In genomic region chrX:134025986-134026731, GRCh38 we compare ENCODE assay signal across 13 cellular contexts. TPM values are rescaled to one million over a fixed set of nuclear protein-coding genes. Genes with fewer than 3 reads are reported as not detected.
DNase-seq lines count a peak whose midpoint lies in the region; ATAC-seq and TF ChIP-seq lines count a peak whose summit lies in the region.
"Had no signal": no experiment of that assay in that cellular context is flagged by ENCODE, and none has a peak within 500 bp of the region (broad histone marks: within the 10 kb centered on the region; RNA-seq: fewer than 3 reads in every experiment).

No MANE protein-coding gene starts in this region.

- H3K4me1 Mint-ChIP-seq in activated CD8-positive, alpha-beta T cell treated with anti-CD3 and anti-CD28 coated beads for 36 hours (ENCODE audit: low read depth), result peaks cover 4% of the 10 kb centered on the region
- peaks cover 8% of the 10 kb centered on the region for H3K4me1 Mint-ChIP-seq in activated CD8-positive, alpha-beta T cell treated with anti-CD3 and anti-CD28 coated beads, Interleukin-2, amount 10 ng/mL, durations not matched to agents 7 days and 5 days (ENCODE audit: low read depth)
- peaks cover 0 to 2% (median 0%) of the 10 kb centered on the region in 3 donors for H3K4me1 Mint-ChIP-seq in CD8-positive, alpha-beta memory T cell

- peaks cover 4% of the 10 kb centered on the region for H3K4me1 ChIP-seq in iPS-18a (ENCODE audit: control insufficient read depth, low read depth, low read length)
- no peaks in the 10 kb centered on the region for H3K4me1 ChIP-seq in CD8-positive, alpha-beta memory T cell (ENCODE audit: insufficient read depth, low read length)
- H3K4me1 ChIP-seq: adrenal gland had no signal

- H3K27ac Mint-ChIP-seq in activated CD8-positive, alpha-beta T cell treated with anti-CD3 and anti-CD28 coated beads for 36 hours, result no peak overlapping the region
- H3K27ac Mint-ChIP-seq in activated CD8-positive, alpha-beta T cell treated with anti-CD3 and anti-CD28 coated beads, Interleukin-2, amount 10 ng/mL, durations not matched to agents 7 days and 5 days, result no peak overlapping the region
- H3K27ac Mint-ChIP-seq in CD8-positive, alpha-beta memory T cell, result no peak overlapping the region
- H3K27ac Mint-ChIP-seq: activated CD4-positive, alpha-beta T cell treated with anti-CD3 and anti-CD28 coated beads for 36 hours had no signal

- H3K27me3 ChIP-seq in iPS-18a (ENCODE audit: control insufficient read depth, insufficient read depth, low read length), result no peaks in the 10 kb centered on the region
- H3K27me3 ChIP-seq in CD8-positive, alpha-beta memory T cell (ENCODE audit: insufficient read depth, low read length, poor library complexity, severe bottlenecking), result no peaks in the 10 kb centered on the region

- intact Hi-C loops in activated CD8-positive, alpha-beta T cell treated with anti-CD3 and anti-CD28 coated beads for 36 hours (cut with micrococcal nuclease), result no loop called here
- intact Hi-C loops in sciatic nerve (cut with DNase I), result no loop called here

- TF ChIP-seq CTCF in activated CD8-positive, alpha-beta T cell treated with anti-CD3 and anti-CD28 coated beads for 36 hours (IDR thresholded peaks at IDR 0.05), result no peak
- TF ChIP-seq CTCF in NB4 (IDR thresholded peaks at IDR 0.05; ENCODE audit: low read depth, low read length), result no peak

- no peaks in the 10 kb centered on the region for H3K9me3 Mint-ChIP-seq in activated CD8-positive, alpha-beta T cell treated with anti-CD3 and anti-CD28 coated beads for 36 hours
- no peaks in the 10 kb centered on the region for H3K9me3 Mint-ChIP-seq in activated CD8-positive, alpha-beta T cell treated with anti-CD3 and anti-CD28 coated beads, Interleukin-2, amount 10 ng/mL, durations not matched to agents 7 days and 5 days (ENCODE audit: insufficient read depth)
- H3K9me3 Mint-ChIP-seq in CD8-positive, alpha-beta memory T cell, result no peaks in the 10 kb centered on the region

- H3K9ac ChIP-seq in iPS-18a (ENCODE audit: low read length), result no peak overlapping the region

- POLR2A ChIA-PET in activated CD8-positive, alpha-beta T cell treated with anti-CD3 and anti-CD28 coated beads for 36 hours (lab: Charles Lee), result no interaction called here
- POLR2A ChIA-PET in activated CD8-positive, alpha-beta T cell treated with anti-CD3 and anti-CD28 coated beads, Interleukin-2, amount 10 ng/mL, durations not matched to agents 7 days and 5 days (lab: Charles Lee), result no interaction called here
- POLR2A ChIA-PET in CD8-positive, alpha-beta memory T cell (lab: Charles Lee), result no interaction called here

- no peak overlapping the region for H3K4me3 ChIP-seq in NB4 (ENCODE audit: low read depth, low read length)
- H3K4me3 ChIP-seq in iPS-18a (ENCODE audit: low read length), result peak overlapping the region; percentile 44
- no peak overlapping the region for H3K4me3 ChIP-seq in CD8-positive, alpha-beta memory T cell (ENCODE audit: low read length)
- H3K4me3 ChIP-seq: adrenal gland, skin epidermis had no signal

- no peaks in the 10 kb centered on the region for H3K9me3 ChIP-seq in iPS-18a (ENCODE audit: control insufficient read depth, low read depth, low read length)
- no peaks in the 10 kb centered on the region for H3K9me3 ChIP-seq in CD8-positive, alpha-beta memory T cell (ENCODE audit: low read length)
- H3K9me3 ChIP-seq: adrenal gland had no signal

- CTCF ChIA-PET in activated CD8-positive, alpha-beta T cell treated with anti-CD3 and anti-CD28 coated beads for 36 hours (lab: Charles Lee), result interaction anchor here (0.8 to 2.5 kb wide), 14 partner anchors 9 to 371 kb away, joined by 3 to 31 read pairs (median 4); no protein-coding TSS in a partner anchor
- CTCF ChIA-PET in activated CD8-positive, alpha-beta T cell treated with anti-CD3 and anti-CD28 coated beads, Interleukin-2, amount 10 ng/mL, durations not matched to agents 7 days and 5 days (lab: Charles Lee), result interaction anchor here (0.6 to 2.4 kb wide), 11 partner anchors 10 to 240 kb away, joined by 3 to 23 read pairs (median 3); no protein-coding TSS in a partner anchor
- CTCF ChIA-PET in CD8-positive, alpha-beta memory T cell (lab: Charles Lee), result no interaction called here

- no peaks in the 10 kb centered on the region for H3K36me3 Mint-ChIP-seq in activated CD8-positive, alpha-beta T cell treated with anti-CD3 and anti-CD28 coated beads for 36 hours (ENCODE audit: low read depth)
- no peaks in the 10 kb centered on the region for H3K36me3 Mint-ChIP-seq in activated CD8-positive, alpha-beta T cell treated with anti-CD3 and anti-CD28 coated beads, Interleukin-2, amount 10 ng/mL, durations not matched to agents 7 days and 5 days (ENCODE audit: low read depth)
- H3K36me3 Mint-ChIP-seq in CD8-positive, alpha-beta memory T cell, result no peaks in the 10 kb centered on the region

- no peak overlapping the region for H3K4me3 Mint-ChIP-seq in activated CD8-positive, alpha-beta T cell treated with anti-CD3 and anti-CD28 coated beads for 36 hours
- no peak overlapping the region for H3K4me3 Mint-ChIP-seq in activated CD8-positive, alpha-beta T cell treated with anti-CD3 and anti-CD28 coated beads, Interleukin-2, amount 10 ng/mL, durations not matched to agents 7 days and 5 days
- peak overlapping the region in 1 of 7 donors; percentile 2 for H3K4me3 Mint-ChIP-seq in CD8-positive, alpha-beta memory T cell
- H3K4me3 Mint-ChIP-seq: activated CD4-positive, alpha-beta T cell treated with anti-CD3 and anti-CD28 coated beads for 36 hours had no signal

- TF ChIP-seq POLR2A in NB4 (IDR thresholded peaks at IDR 0.05; ENCODE audit: extremely low read depth, insufficient read length), result no peak

- H3K36me3 ChIP-seq in iPS-18a (ENCODE audit: control insufficient read depth, low read depth, low read length), result no peaks in the 10 kb centered on the region
- H3K36me3 ChIP-seq in CD8-positive, alpha-beta memory T cell (ENCODE audit: insufficient read depth, low read length), result no peaks in the 10 kb centered on the region
- H3K36me3 ChIP-seq: adrenal gland had no signal

- H3K27ac ChIP-seq in iPS-18a (ENCODE audit: low read length), result no peak overlapping the region
- H3K27ac ChIP-seq in CD8-positive, alpha-beta memory T cell (ENCODE audit: low read depth, low read length), result no peak overlapping the region
- H3K27ac ChIP-seq: adrenal gland, epithelial cell of prostate, skin epidermis had no signal

- no peaks in the 10 kb centered on the region for H3K27me3 Mint-ChIP-seq in activated CD8-positive, alpha-beta T cell treated with anti-CD3 and anti-CD28 coated beads for 36 hours
- H3K27me3 Mint-ChIP-seq in activated CD8-positive, alpha-beta T cell treated with anti-CD3 and anti-CD28 coated beads, Interleukin-2, amount 10 ng/mL, durations not matched to agents 7 days and 5 days (ENCODE audit: low read depth), result no peaks in the 10 kb centered on the region
- H3K27me3 Mint-ChIP-seq in CD8-positive, alpha-beta memory T cell, result peaks cover 0 to 2% of the 10 kb centered on the region in 2 donors

- DNase-seq in activated CD8-positive, alpha-beta T cell treated with anti-CD3 and anti-CD28 coated beads for 36 hours, result no peak
- no peak for DNase-seq in activated CD8-positive, alpha-beta T cell treated with anti-CD3 and anti-CD28 coated beads, Interleukin-2, amount 10 ng/mL, durations not matched to agents 7 days and 5 days
- peak; percentile 8 for DNase-seq in NB4 (ENCODE audit: low read depth)
- no peak for DNase-seq in sciatic nerve (ENCODE audit: low spot score)
- DNase-seq in CD8-positive, alpha-beta memory T cell, result no peak
- DNase-seq in SW480 (ENCODE audit: low spot score), result no peak
- no peak for DNase-seq in epidermal melanocyte (ENCODE audit: insufficient read length, low spot score)

- peak; percentile 24 for ATAC-seq in activated CD8-positive, alpha-beta T cell treated with anti-CD3 and anti-CD28 coated beads for 36 hours
- ATAC-seq in activated CD8-positive, alpha-beta T cell treated with anti-CD3 and anti-CD28 coated beads, Interleukin-2, amount 10 ng/mL, durations not matched to agents 7 days and 5 days, result no peak
- ATAC-seq in sciatic nerve, result peak; percentile 39
- ATAC-seq: Right ventricle myocardium inferior had no signal

RNA-seq across cellular contexts. Expression of gene GPC3, which starts 40.8 kb away (rescaled TPM):
- under 1 TPM; 0.58 to 0.63 TPM for total RNA-seq in activated CD8-positive, alpha-beta T cell treated with anti-CD3 and anti-CD28 coated beads for 36 hours
- total RNA-seq in activated CD8-positive, alpha-beta T cell treated with anti-CD3 and anti-CD28 coated beads, Interleukin-2, amount 10 ng/mL, durations not matched to agents 7 days and 5 days, result under 1 TPM; 0.31 to 0.71 TPM
- total RNA-seq in sciatic nerve, result 84.2 TPM
- not detected for total RNA-seq in CD8-positive, alpha-beta memory T cell
- polyA plus RNA-seq in CD8-positive, alpha-beta memory T cell, result not detected

Comparison
In these comparisons a context has a peak if more than half of its experiments do, and no peak if none do; other contexts are left out.
1. RNA of gene GPC3, which starts 40.8 kb away (total RNA-seq): 84.2 TPM in sciatic nerve (single experiment); 0.31 to 0.71 TPM in activated CD8-positive, alpha-beta T cell treated with anti-CD3 and anti-CD28 coated beads, Interleukin-2, amount 10 ng/mL, durations not matched to agents 7 days and 5 days, 0.58 to 0.63 TPM in activated CD8-positive, alpha-beta T cell treated with anti-CD3 and anti-CD28 coated beads for 36 hours and not detected in CD8-positive, alpha-beta memory T cell; every median in the first group is over 10 times any median in the second.